Comparison of ENCODE assay signal across 1 cellular context in genomic region chr6:39669943-39670342, GRCh38.
TF ChIP-seq lines count a peak whose summit lies in the region.

No MANE protein-coding gene starts in this region.

TF ChIP-seq in GM12878, 131 proteins besides CTCF, POLR2A, EP300 and RAD21 (continued from another document):
- TF ChIP-seq MTA2 (IDR thresholded peaks at IDR 0.05; ENCODE audit: low read depth) (0 out of 2 replicates have a peak, but pooled peaks have one; percentile 14), IKZF2 (IDR thresholded peaks at IDR 0.05) (peak in 1 of 2 experiments; percentile 36; a peak in 2 of 4 replicates), NR2C1 (IDR thresholded peaks at IDR 0.05) (no peak)
